Comparison of ENCODE assay signal across 24 cellular contexts in genomic region chr5:98432378-98432777, GRCh38.
A peak's percentile ranks its signal among the peaks of the same experiment; 100 is the strongest.
DNase-seq lines count a peak whose midpoint lies in the region; ATAC-seq and TF ChIP-seq lines count a peak whose summit lies in the region.
"Had no signal": no experiment of that assay in that cellular context is flagged by ENCODE, and none has a peak within 500 bp of the region (broad histone marks: within the 10 kb centered on the region; RNA-seq: fewer than 3 reads in every experiment).

No MANE protein-coding gene starts in this region.

- peak; percentile 23 for DNase-seq in ELF-1 (ENCODE audit: low read depth, low spot score)
- peak; percentile 10 for DNase-seq in HuH-7 (ENCODE audit: low spot score)
- peak; percentile 23 for DNase-seq in iPS-NIHi11 (ENCODE audit: low spot score)
- DNase-seq in GF-D8 (lab: John Stamatoyannopoulos, UW), result no peak
- DNase-seq in DMS79 (lab: John Stamatoyannopoulos, UW), result no peak
- DNase-seq in Right ventricle myocardium inferior (ENCODE audit: missing footprints), result no peak
- DNase-seq: ACHN; Caco-2; CD4-positive, alpha-beta memory T cell; DMS 273 treated with DMSO at 0.1 percent for 48 hours; DND-41; MG63; NCI-H1417; NCI-H1694 treated with DMSO at 0.1 percent for 48 hours; NCI-H2081 treated with DMSO at 0.1 percent for 48 hours; NCI-H2171 treated with DMSO at 0.1 percent for 48 hours; PC-3; SHP77 had no signal

- no peak for TF ChIP-seq EP300 in gastroesophageal sphincter (IDR thresholded peaks at IDR 0.05)

- H3K9me3 ChIP-seq in gastroesophageal sphincter, result peaks cover 0 to 9% (median 0%) of the 10 kb centered on the region in 3 donors
- H3K9me3 ChIP-seq: Caco-2 had no signal

- 86 to 96% methylated on average over 3 of the region's 3 CpGs for WGBS in gastroesophageal sphincter (ENCODE audit: low coverage in 1 of 2), 2 donors

- H3K4me1 ChIP-seq in gastroesophageal sphincter, result peaks cover 21 to 44% (median 27%) of the 10 kb centered on the region in 3 donors
- H3K4me1 ChIP-seq: Caco-2 had no signal

- H3K27ac ChIP-seq in gastroesophageal sphincter, result peak overlapping the region; percentile 65 to 89 (median 74)
- H3K27ac ChIP-seq: 22Rv1; BLaER1 treated with 17β-estradiol and CSF1 and Interleukin-3, amounts not matched to agents 10 nM and 100 nM had no signal

- H3K27me3 ChIP-seq in gastroesophageal sphincter, result no peaks in the 10 kb centered on the region
- H3K27me3 ChIP-seq: BLaER1 treated with 17β-estradiol and CSF1 and Interleukin-3, amounts not matched to agents 10 nM and 100 nM; MG63 had no signal

- no peak for TF ChIP-seq POLR2A in gastroesophageal sphincter (IDR thresholded peaks at IDR 0.05)

- intact Hi-C loops in Right ventricle myocardium inferior (cut with DNase I), result no loop called here

- H3K4me3 ChIP-seq in gastroesophageal sphincter, result no peak overlapping the region
- H3K4me3 ChIP-seq: BLaER1 treated with 17β-estradiol and CSF1 and Interleukin-3, amounts not matched to agents 10 nM and 100 nM; GM23248; K562; MG63 had no signal

- ATAC-seq in gastroesophageal sphincter (no peak), GM19324 (IDR thresholded peaks at IDR 0.05; ENCODE audit: low FRiP score, unreplicated experiment) (no peak), Right ventricle myocardium inferior (no peak)
- ATAC-seq: K562, PC-3 had no signal

- H3K36me3 ChIP-seq in gastroesophageal sphincter, result no peaks in the 10 kb centered on the region
- H3K36me3 ChIP-seq: BLaER1 treated with 17β-estradiol and CSF1 and Interleukin-3, amounts not matched to agents 10 nM and 100 nM; MG63 had no signal

- TF ChIP-seq CTCF in gastroesophageal sphincter (IDR thresholded peaks at IDR 0.05), result no peak

Comparison
In these comparisons a context has a peak if more than half of its experiments do, and no peak if none do; other contexts are left out.
1. DNase-seq: peak in ELF-1 (single experiment), HuH-7 (single experiment) and iPS-NIHi11 (single experiment); none in GF-D8 (single experiment), DMS79 (single experiment) and Right ventricle myocardium inferior (single experiment).